Comparison of ENCODE assay signal across 1 cellular context in the genomic region with DNA sequence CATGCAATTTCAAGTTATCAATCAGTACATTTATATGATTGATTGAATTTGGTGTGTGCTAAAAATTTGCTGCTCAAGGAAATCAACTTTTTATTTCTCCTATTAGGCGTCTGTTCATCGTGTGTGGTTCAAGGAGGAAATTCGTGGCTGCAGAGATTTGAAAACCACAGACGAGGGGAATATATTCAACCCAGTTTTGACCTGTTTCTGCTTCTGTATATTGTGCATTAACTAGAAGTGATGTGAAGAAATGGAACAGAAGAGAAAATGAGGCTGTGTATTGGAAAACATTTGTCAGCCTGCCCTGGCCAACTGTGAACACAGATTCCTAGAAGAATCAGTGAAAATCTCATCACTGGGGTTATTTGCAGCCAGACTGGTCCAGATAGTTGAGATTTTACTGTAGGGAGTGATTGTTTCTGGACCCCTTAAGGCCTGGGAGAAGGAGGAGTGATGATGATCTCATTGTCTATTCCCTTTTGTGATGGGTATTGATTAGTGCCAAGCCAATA.
TF ChIP-seq lines count a peak whose summit lies in the region.

No MANE protein-coding gene starts in this region.

TF ChIP-seq in GM12878, 131 proteins besides CTCF, POLR2A, EP300 and RAD21 (continued from another document):
- TF ChIP-seq, protein P1, sequence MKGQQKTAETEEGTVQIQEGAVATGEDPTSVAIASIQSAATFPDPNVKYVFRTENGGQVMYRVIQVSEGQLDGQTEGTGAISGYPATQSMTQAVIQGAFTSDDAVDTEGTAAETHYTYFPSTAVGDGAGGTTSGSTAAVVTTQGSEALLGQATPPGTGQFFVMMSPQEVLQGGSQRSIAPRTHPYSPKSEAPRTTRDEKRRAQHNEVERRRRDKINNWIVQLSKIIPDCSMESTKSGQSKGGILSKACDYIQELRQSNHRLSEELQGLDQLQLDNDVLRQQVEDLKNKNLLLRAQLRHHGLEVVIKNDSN (IDR thresholded peaks at IDR 0.05; ENCODE audit: borderline replicate concordance, extremely low read length, insufficient read depth, low read depth, low read length), result no peak
- TF ChIP-seq CEBPB (IDR thresholded peaks at IDR 0.05; ENCODE audit: borderline replicate concordance in 1 of 2, low read depth in 2 of 2, low read length in 2 of 2), result no peak
- no peak for TF ChIP-seq FOS (IDR thresholded peaks at IDR 0.05; ENCODE audit: borderline replicate concordance, extremely low read depth, insufficient read length)
- TF ChIP-seq TBL1XR1 (IDR thresholded peaks at IDR 0.05; ENCODE audit: low read depth, low read length), result no peak
- TF ChIP-seq HCFC1 (IDR thresholded peaks at IDR 0.05; ENCODE audit: low read length), result no peak
- TF ChIP-seq, protein P2, sequence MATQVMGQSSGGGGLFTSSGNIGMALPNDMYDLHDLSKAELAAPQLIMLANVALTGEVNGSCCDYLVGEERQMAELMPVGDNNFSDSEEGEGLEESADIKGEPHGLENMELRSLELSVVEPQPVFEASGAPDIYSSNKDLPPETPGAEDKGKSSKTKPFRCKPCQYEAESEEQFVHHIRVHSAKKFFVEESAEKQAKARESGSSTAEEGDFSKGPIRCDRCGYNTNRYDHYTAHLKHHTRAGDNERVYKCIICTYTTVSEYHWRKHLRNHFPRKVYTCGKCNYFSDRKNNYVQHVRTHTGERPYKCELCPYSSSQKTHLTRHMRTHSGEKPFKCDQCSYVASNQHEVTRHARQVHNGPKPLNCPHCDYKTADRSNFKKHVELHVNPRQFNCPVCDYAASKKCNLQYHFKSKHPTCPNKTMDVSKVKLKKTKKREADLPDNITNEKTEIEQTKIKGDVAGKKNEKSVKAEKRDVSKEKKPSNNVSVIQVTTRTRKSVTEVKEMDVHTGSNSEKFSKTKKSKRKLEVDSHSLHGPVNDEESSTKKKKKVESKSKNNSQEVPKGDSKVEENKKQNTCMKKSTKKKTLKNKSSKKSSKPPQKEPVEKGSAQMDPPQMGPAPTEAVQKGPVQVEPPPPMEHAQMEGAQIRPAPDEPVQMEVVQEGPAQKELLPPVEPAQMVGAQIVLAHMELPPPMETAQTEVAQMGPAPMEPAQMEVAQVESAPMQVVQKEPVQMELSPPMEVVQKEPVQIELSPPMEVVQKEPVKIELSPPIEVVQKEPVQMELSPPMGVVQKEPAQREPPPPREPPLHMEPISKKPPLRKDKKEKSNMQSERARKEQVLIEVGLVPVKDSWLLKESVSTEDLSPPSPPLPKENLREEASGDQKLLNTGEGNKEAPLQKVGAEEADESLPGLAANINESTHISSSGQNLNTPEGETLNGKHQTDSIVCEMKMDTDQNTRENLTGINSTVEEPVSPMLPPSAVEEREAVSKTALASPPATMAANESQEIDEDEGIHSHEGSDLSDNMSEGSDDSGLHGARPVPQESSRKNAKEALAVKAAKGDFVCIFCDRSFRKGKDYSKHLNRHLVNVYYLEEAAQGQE (IDR thresholded peaks at IDR 0.05; ENCODE audit: low read depth, low read length), result no peak
- TF ChIP-seq, protein P3, sequence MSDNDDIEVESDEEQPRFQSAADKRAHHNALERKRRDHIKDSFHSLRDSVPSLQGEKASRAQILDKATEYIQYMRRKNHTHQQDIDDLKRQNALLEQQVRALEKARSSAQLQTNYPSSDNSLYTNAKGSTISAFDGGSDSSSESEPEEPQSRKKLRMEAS (IDR thresholded peaks at IDR 0.05; ENCODE audit: low read depth, low read length), result no peak
- TF ChIP-seq IRF4 (IDR thresholded peaks at IDR 0.05; ENCODE audit: low read depth, low read length), result no peak
